Comparison of ENCODE assay signal across 31 cellular contexts in the genomic region with DNA sequence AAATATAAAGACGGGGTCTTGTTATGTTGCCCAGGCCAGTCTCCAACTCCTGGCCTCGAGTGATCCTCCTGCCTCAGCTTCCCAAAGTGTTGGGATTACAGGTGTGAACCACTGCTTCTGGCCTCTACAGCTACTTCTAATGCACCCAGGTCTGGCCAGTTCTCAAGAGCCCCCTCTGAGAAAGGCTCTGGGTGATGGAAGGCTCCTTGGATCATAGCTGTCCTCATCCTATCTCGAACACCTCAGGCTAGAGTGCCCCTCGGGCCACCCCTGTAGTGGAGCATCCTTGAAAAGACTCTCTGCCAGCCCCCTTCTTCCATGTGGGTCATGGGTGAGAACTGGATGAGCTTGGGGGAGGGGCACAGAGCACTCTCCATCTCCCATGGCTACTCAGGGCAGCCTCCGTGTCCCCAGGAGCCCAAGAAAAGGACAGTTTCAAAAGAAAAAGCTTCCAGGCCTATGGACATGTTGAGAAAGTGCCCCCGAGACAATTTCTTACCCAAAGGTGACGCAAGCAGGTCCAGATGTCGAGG. TPM values are rescaled to one million over a fixed set of nuclear protein-coding genes. Genes with fewer than 3 reads are reported as not detected.
DNase-seq lines count a peak whose midpoint lies in the region; ATAC-seq and TF ChIP-seq lines count a peak whose summit lies in the region.
"Had no signal": no experiment of that assay in that cellular context is flagged by ENCODE, and none has a peak within 500 bp of the region (broad histone marks: within the 10 kb centered on the region; RNA-seq: fewer than 3 reads in every experiment).

No MANE protein-coding gene starts in this region.

- TF ChIP-seq CTCF in heart right ventricle (IDR thresholded peaks at IDR 0.05): no peak
- TF ChIP-seq CTCF in glutamatergic neuron (IDR thresholded peaks at IDR 0.05; ENCODE audit: partially characterized antibody, unreplicated experiment): no peak
- no peak for TF ChIP-seq CTCF in left lung (IDR thresholded peaks at IDR 0.05)

- intact Hi-C loops in cardiac septum (cut with DNase I): no loop called here
- intact Hi-C loops in heart right ventricle (cut with DNase I): no loop called here
- intact Hi-C loops in left lung (cut with DNase I): no loop called here

- no peak for ATAC-seq in heart right ventricle
- no peak for ATAC-seq in GM19452 (IDR thresholded peaks at IDR 0.05; ENCODE audit: unreplicated experiment)
- no peak for ATAC-seq in left lung
- ATAC-seq in SK-N-SH treated with all-trans-retinoic acid at 6 μM for 48 hours: no peak
- ATAC-seq: GM12878, GM23338, HepG2 had no signal

- H3K4me3 ChIP-seq in heart right ventricle (no peak overlapping the region), skeletal muscle tissue (ENCODE audit: low read length in 3 of 3) (peak overlapping the region in 2 of 3 donors; percentile 92), left lung (no peak overlapping the region)
- H3K4me3 ChIP-seq: GM12878, GM23338, PC-9, SK-N-MC had no signal

- H3K27me3 ChIP-seq in heart right ventricle (peaks cover 0 to 6% (median 0%) of the 10 kb centered on the region in 7 donors), skeletal muscle tissue (ENCODE audit: control insufficient read depth in 3 of 3, insufficient read depth in 3 of 3, low read length in 3 of 3) (no peaks in the 10 kb centered on the region), left lung (no peaks in the 10 kb centered on the region)
- H3K27me3 ChIP-seq: BE2C had no signal

- H3K27ac ChIP-seq in heart right ventricle (no peak overlapping the region), skeletal muscle tissue (ENCODE audit: low read depth, low read length) (peak overlapping the region; percentile 78), left lung (no peak overlapping the region)
- H3K27ac ChIP-seq: PC-9, SK-N-MC had no signal

- no peaks in the 10 kb centered on the region for H3K36me3 ChIP-seq in heart right ventricle
- peaks cover 2 to 19% (median 5%) of the 10 kb centered on the region in 3 donors for H3K36me3 ChIP-seq in skeletal muscle tissue (ENCODE audit: control insufficient read depth in 3 of 3, insufficient read depth in 3 of 3, low read length in 3 of 3)
- no peaks in the 10 kb centered on the region for H3K36me3 ChIP-seq in left lung
- H3K36me3 ChIP-seq: BE2C had no signal

- H3K4me3 Mint-ChIP-seq in glutamatergic neuron (ENCODE audit: unreplicated experiment): no peak overlapping the region
- H3K4me3 Mint-ChIP-seq: CD14-positive monocyte; CD8-positive, alpha-beta memory T cell; GM23338 had no signal

- peak; percentile 62 for DNase-seq in cardiac septum (ENCODE audit: low spot score)
- no peak for DNase-seq in heart right ventricle
- peak; percentile 25 for DNase-seq in glutamatergic neuron
- DNase-seq in left lung: no peak
- DNase-seq in NCI-H187 treated with DMSO at 0.1 percent for 48 hours (lab: John Stamatoyannopoulos, UW): no peak
- DNase-seq: 8988T; ACHN; BE2C; CD8-positive, alpha-beta memory T cell; DMS79; EL; GDM1; HCEC 1CT; KBM-7; MV-4-11; NCI-H2227 treated with DMSO at 0.1 percent for 48 hours; NCI-H526 treated with DMSO at 0.1 percent for 48 hours; PC-9 had no signal

- H3K4me1 ChIP-seq in heart right ventricle: peaks cover 6 to 32% (median 24%) of the 10 kb centered on the region in 9 donors
- H3K4me1 ChIP-seq in skeletal muscle tissue (ENCODE audit: control insufficient read depth in 3 of 3, insufficient read depth in 3 of 3, low read length in 3 of 3): peaks cover 51 to 84% (median 58%) of the 10 kb centered on the region in 3 donors
- peaks cover 8 to 16% of the 10 kb centered on the region in 2 donors for H3K4me1 ChIP-seq in left lung

- H3K9ac ChIP-seq in skeletal muscle tissue (ENCODE audit: low read depth in 1 of 3, low read length in 3 of 3): peak overlapping the region; percentile 51 to 97 (median 60)

- peaks cover 4% of the 10 kb centered on the region for H3K27me3 Mint-ChIP-seq in glutamatergic neuron (ENCODE audit: unreplicated experiment)
- H3K27me3 Mint-ChIP-seq: CD8-positive, alpha-beta memory T cell had no signal

- WGBS in heart right ventricle, 2 donors: 87 to 90% methylated on average over 8 of the region's 8 CpGs

- no peak overlapping the region for H3K27ac Mint-ChIP-seq in glutamatergic neuron (ENCODE audit: unreplicated experiment)
- H3K27ac Mint-ChIP-seq: CD14-positive monocyte; CD8-positive, alpha-beta memory T cell; GM23338 had no signal

- peaks cover 18% of the 10 kb centered on the region for H3K4me1 Mint-ChIP-seq in glutamatergic neuron (ENCODE audit: low read depth, unreplicated experiment)

- peaks cover 2% of the 10 kb centered on the region for H3K9me3 Mint-ChIP-seq in glutamatergic neuron (ENCODE audit: unreplicated experiment)
- H3K9me3 Mint-ChIP-seq: CD8-positive, alpha-beta memory T cell; GM23338 had no signal

- H3K9me3 ChIP-seq in heart right ventricle (no peaks in the 10 kb centered on the region), skeletal muscle tissue (ENCODE audit: control insufficient read depth in 3 of 3, low read length in 3 of 3) (no peaks in the 10 kb centered on the region), left lung (no peaks in the 10 kb centered on the region)
- H3K9me3 ChIP-seq: BE2C had no signal

- no peaks in the 10 kb centered on the region for H3K36me3 Mint-ChIP-seq in glutamatergic neuron (ENCODE audit: unreplicated experiment)
- H3K36me3 Mint-ChIP-seq: CD14-positive monocyte; CD8-positive, alpha-beta memory T cell had no signal

TF ChIP-seq in SK-N-SH treated with all-trans-retinoic acid at 6 μM for 48 hours, 23 proteins besides CTCF, POLR2A, EP300 and RAD21:
- TF ChIP-seq POU6F1 (CRISPR knock-in tag; IDR thresholded peaks at IDR 0.05; ENCODE audit: borderline replicate concordance, low read depth) (no peak), TOX (CRISPR knock-in tag; IDR thresholded peaks at IDR 0.05; ENCODE audit: borderline replicate concordance) (no peak), ISL1 (CRISPR knock-in tag; IDR thresholded peaks at IDR 0.05) (no peak), ZNF70 (CRISPR knock-in tag; IDR thresholded peaks at IDR 0.05) (no peak), ZFP30 (CRISPR knock-in tag; IDR thresholded peaks at IDR 0.05) (no peak), ZC3H10 (CRISPR knock-in tag; IDR thresholded peaks at IDR 0.05) (no peak), GLIS3 (CRISPR knock-in tag; IDR thresholded peaks at IDR 0.05) (no peak)
- TF ChIP-seq, protein P1, sequence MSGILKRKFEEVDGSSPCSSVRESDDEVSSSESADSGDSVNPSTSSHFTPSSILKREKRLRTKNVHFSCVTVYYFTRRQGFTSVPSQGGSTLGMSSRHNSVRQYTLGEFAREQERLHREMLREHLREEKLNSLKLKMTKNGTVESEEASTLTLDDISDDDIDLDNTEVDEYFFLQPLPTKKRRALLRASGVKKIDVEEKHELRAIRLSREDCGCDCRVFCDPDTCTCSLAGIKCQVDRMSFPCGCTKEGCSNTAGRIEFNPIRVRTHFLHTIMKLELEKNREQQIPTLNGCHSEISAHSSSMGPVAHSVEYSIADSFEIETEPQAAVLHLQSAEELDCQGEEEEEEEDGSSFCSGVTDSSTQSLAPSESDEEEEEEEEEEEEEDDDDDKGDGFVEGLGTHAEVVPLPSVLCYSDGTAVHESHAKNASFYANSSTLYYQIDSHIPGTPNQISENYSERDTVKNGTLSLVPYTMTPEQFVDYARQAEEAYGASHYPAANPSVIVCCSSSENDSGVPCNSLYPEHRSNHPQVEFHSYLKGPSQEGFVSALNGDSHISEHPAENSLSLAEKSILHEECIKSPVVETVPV (CRISPR knock-in tag; IDR thresholded peaks at IDR 0.05): no peak

RNA-seq across cellular contexts. Expression of gene MYLK2, which starts 0.7 kb away (rescaled TPM):
- total RNA-seq in cardiac septum (0.11 TPM), heart right ventricle (1 to 10 TPM in 1 of 10 donors, under 1 TPM in 8, not detected in 1; 0.06 to 2.1 (median 0.28) TPM), glutamatergic neuron (ENCODE audit: unreplicated experiment) (0.69 TPM), skeletal muscle tissue (21.9 TPM), left lung (not detected)
- polyA plus RNA-seq in heart right ventricle: under 1 TPM in 1 of 2 donors, not detected in 1; 0.16 TPM
- polyA plus RNA-seq: CD14-positive monocyte; CD8-positive, alpha-beta memory T cell; HepG2 had no signal

RNA-seq across cellular contexts. Expression of gene FOXS1, which starts 27.0 kb away (rescaled TPM):
- total RNA-seq in cardiac septum: 6.1 TPM
- 1 to 10 TPM; 1.4 to 6.5 (median 2.5) TPM for total RNA-seq in heart right ventricle
- 1 to 10 TPM; 6.0 to 7.5 TPM for polyA plus RNA-seq in heart right ventricle
- total RNA-seq in glutamatergic neuron (ENCODE audit: unreplicated experiment): not detected
- total RNA-seq in skeletal muscle tissue: 3.1 TPM
- 1 to 10 TPM; 2.5 to 2.9 TPM for total RNA-seq in left lung
- total RNA-seq: CD8-positive, alpha-beta memory T cell; GM12878; GM23338; HepG2; LHCN-M2; MCF 10A; NCI-H460; PC-9 had no signal
- polyA plus RNA-seq: CD14-positive monocyte; CD8-positive, alpha-beta memory T cell; GM12878; HepG2 had no signal

RNA-seq across cellular contexts. Expression of gene DUSP15, which starts 51.9 kb away (rescaled TPM):
- total RNA-seq in cardiac septum: 3.4 TPM
- 1 to 10 TPM; 1.7 to 7.2 (median 5.0) TPM for total RNA-seq in heart right ventricle
- 1 to 10 TPM in 1 of 2 donors, under 1 TPM in 1; 0.90 to 6.0 TPM for polyA plus RNA-seq in heart right ventricle
- total RNA-seq in glutamatergic neuron (ENCODE audit: unreplicated experiment): 19.3 TPM
- 2.1 TPM for total RNA-seq in skeletal muscle tissue
- 1 to 10 TPM in 1 of 2 donors, under 1 TPM in 1; 0.82 to 1.1 TPM for total RNA-seq in left lung
- total RNA-seq: CD8-positive, alpha-beta memory T cell; HT1080; MCF 10A; NCI-H460; PC-9; RPMI7951 had no signal
- polyA plus RNA-seq: CD14-positive monocyte; CD8-positive, alpha-beta memory T cell had no signal

RNA-seq across cellular contexts. Expression of gene TTLL9, which starts 52.0 kb away (rescaled TPM):
- total RNA-seq in cardiac septum: not detected
- under 1 TPM in 1 of 10 donors, not detected in 9; 0.15 TPM for total RNA-seq in heart right ventricle
- under 1 TPM; 0.03 to 0.07 TPM for polyA plus RNA-seq in heart right ventricle
- total RNA-seq in glutamatergic neuron (ENCODE audit: unreplicated experiment): 1.5 TPM
- total RNA-seq in skeletal muscle tissue: 0.52 TPM
- 1 to 10 TPM in 1 of 2 donors, under 1 TPM in 1; 0.20 to 1.3 TPM for total RNA-seq in left lung
- total RNA-seq: CD8-positive, alpha-beta memory T cell; GM23338; HepG2; HT1080; LHCN-M2; NCI-H460; RPMI7951 had no signal
- polyA plus RNA-seq: CD14-positive monocyte; CD8-positive, alpha-beta memory T cell; GM23338; HepG2 had no signal

Comparison
In these comparisons a context has a peak if more than half of its experiments do, and no peak if none do; other contexts are left out.
1. DNase-seq: peak in cardiac septum (single experiment) and glutamatergic neuron (single experiment); none in heart right ventricle (0 of 2), left lung (0 of 2) and NCI-H187 treated with DMSO at 0.1 percent for 48 hours (single experiment).
2. H3K4me3 ChIP-seq: peak in skeletal muscle tissue (2 of 3); none in heart right ventricle (0 of 10) and left lung (0 of 2).